In genomic region chr3:120172070-120172469, GRCh38 we compare ENCODE assay signal across 16 cellular contexts.
DNase-seq lines count a peak whose midpoint lies in the region; FAIRE-seq and TF ChIP-seq lines count a peak whose summit lies in the region.
"Had no signal": no experiment of that assay in that cellular context is flagged by ENCODE, and none has a peak within 500 bp of the region (broad histone marks: within the 10 kb centered on the region; RNA-seq: fewer than 3 reads in every experiment).

No MANE protein-coding gene starts in this region.

- H3K4me3 ChIP-seq in skeletal muscle cell (ENCODE audit: low read depth, low read length), result no peak overlapping the region
- H3K4me3 ChIP-seq: gastrocnemius medialis, spleen, transverse colon had no signal

- FAIRE-seq in RCC 7860 (lab: Jason Lieb, UNC) (no peak), GM12892 (lab: Jason Lieb, UNC) (no peak)
- FAIRE-seq: colon had no signal

- DNase-seq in DMS 273 (lab: John Stamatoyannopoulos, UW; ENCODE audit: unreplicated experiment) (peak; percentile 45), DMS 273 treated with DMSO at 0.1 percent for 48 hours (lab: John Stamatoyannopoulos, UW) (no peak), RCC 7860 (ENCODE audit: low spot score) (peak; percentile 30), fibroblast of gingiva (ENCODE audit: low read depth) (peak; percentile 72), skeletal muscle cell (ENCODE audit: low read depth) (peak; percentile 38), GM12892 (ENCODE audit: insufficient read length) (no peak)
- no peak for DNase-seq in activated CD4-positive, CD25-positive, alpha-beta regulatory T cell (lab: John Stamatoyannopoulos, UW)
- no peak for DNase-seq in stimulated activated CD4-positive, alpha-beta T cell treated with anti-CD3 and anti-CD28 coated beads, Interleukin-4, amount 100 ng/mL, for 24 hours
- DNase-seq: activated CD4-positive, alpha-beta T cell treated with anti-CD3 and anti-CD28 coated beads, Interleukin-2, amount 50 U/mL, for 4 hours; activated effector memory CD4-positive, alpha-beta T cell treated with anti-CD3 and anti-CD28 coated beads, Interleukin-2, amount 50 U/mL, for 16 hours; Kasumi-1; NCI-H2107; spleen; transverse colon had no signal

- no peak for TF ChIP-seq POLR2A in GM12892 (IDR thresholded peaks at IDR 0.05; ENCODE audit: low read depth, low read length)

Comparison
In these comparisons a context has a peak if more than half of its experiments do, and no peak if none do; other contexts are left out.
1. DNase-seq: peak in DMS 273 (single experiment), RCC 7860 (single experiment), fibroblast of gingiva (single experiment) and skeletal muscle cell (single experiment); none in DMS 273 treated with DMSO at 0.1 percent for 48 hours (single experiment), activated CD4-positive, CD25-positive, alpha-beta regulatory T cell (0 of 4), stimulated activated CD4-positive, alpha-beta T cell treated with anti-CD3 and anti-CD28 coated beads, Interleukin-4, amount 100 ng/mL, for 24 hours (single experiment) and GM12892 (single experiment).